Comparison of ENCODE assay signal across 6 cellular contexts in the genomic region with DNA sequence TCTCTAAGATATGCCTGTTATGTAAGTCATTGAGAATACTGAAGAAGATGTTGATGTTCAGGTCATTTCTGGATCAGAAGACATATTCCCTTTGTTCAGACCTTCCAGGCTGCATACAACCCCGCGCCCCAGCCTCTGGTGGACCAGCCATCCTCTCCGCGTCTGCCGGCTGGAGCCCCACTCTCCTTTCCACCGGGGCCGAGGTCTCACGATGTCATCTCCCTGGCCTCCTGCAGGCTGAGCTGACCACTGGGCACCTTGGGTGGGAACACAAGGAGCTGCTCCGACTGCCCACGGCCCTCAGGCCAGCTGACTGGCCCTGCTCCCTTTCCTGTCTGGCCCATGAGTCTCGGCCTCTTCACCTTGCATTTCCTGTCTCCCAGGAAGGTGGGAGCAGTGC.
"Had no signal": no experiment of that assay in that cellular context is flagged by ENCODE, and none has a peak within 500 bp of the region (broad histone marks: within the 10 kb centered on the region; RNA-seq: fewer than 3 reads in every experiment).

No MANE protein-coding gene starts in this region.

- H3K4me2 ChIP-seq: GM23338 had no signal

- H3K4me3 ChIP-seq: GM23338 had no signal

- H3K4me3 Mint-ChIP-seq: GM23338, H9 had no signal

- H3K9me3 Mint-ChIP-seq: GM23338 had no signal

- FAIRE-seq: H1, H54 had no signal

- ATAC-seq: GM23338 had no signal

- DNase-seq: H9, HCEC 1CT, IMR-90 had no signal
